Comparison of ENCODE assay signal across 29 cellular contexts in genomic region chr7:47303695-47304453, GRCh38.
DNase-seq lines count a peak whose midpoint lies in the region; ATAC-seq and TF ChIP-seq lines count a peak whose summit lies in the region.
"Had no signal": no experiment of that assay in that cellular context is flagged by ENCODE, and none has a peak within 500 bp of the region (broad histone marks: within the 10 kb centered on the region; RNA-seq: fewer than 3 reads in every experiment).

No MANE protein-coding gene starts in this region.

- H3K4ac ChIP-seq in trophoblast cell (ENCODE audit: low read depth, low read length) = no peak overlapping the region

- no peak overlapping the region for H3K4me2 ChIP-seq in trophoblast cell (ENCODE audit: low read length)
- H3K4me2 ChIP-seq: PC-9 had no signal

- TF ChIP-seq POLR2A in gastroesophageal sphincter (IDR thresholded peaks at IDR 0.05) = no peak
- TF ChIP-seq POLR2A in suprapubic skin (IDR thresholded peaks at IDR 0.05) = no peak

- peaks cover 4% of the 10 kb centered on the region for H3K79me1 ChIP-seq in trophoblast cell (ENCODE audit: low read length)

- H3K36me3 Mint-ChIP-seq in Caco-2 (ENCODE audit: insufficient read depth, unreplicated experiment) = peaks cover 99% of the 10 kb centered on the region
- no peaks in the 10 kb centered on the region for H3K36me3 Mint-ChIP-seq in natural killer cell treated with Interleukin-12 subunit alpha and Interleukin-12 subunit beta and Interleukin-15 and Interleukin-18, amount 100 ng/mL, for 72 hours

- no peak overlapping the region for H3K9ac ChIP-seq in trophoblast cell (ENCODE audit: low read length)

- no peak overlapping the region for H3K23ac ChIP-seq in trophoblast cell (ENCODE audit: low read length)

- no peak overlapping the region for H4K8ac ChIP-seq in trophoblast cell (ENCODE audit: low read depth, low read length)

- TF ChIP-seq EP300 in gastroesophageal sphincter (IDR thresholded peaks at IDR 0.05) (no peak), suprapubic skin (IDR thresholded peaks at IDR 0.05) (no peak)

- BruUV-seq in Caco-2 (replicated peaks; lab: Mats Ljungman, UMichigan) (no TSS peak), Panc1 (replicated peaks; lab: Mats Ljungman, UMichigan) (no TSS peak)

- no peak overlapping the region for H2BK120ac ChIP-seq in trophoblast cell (ENCODE audit: insufficient read depth, low read length, poor library complexity)

- intact Hi-C loops in Caco-2 (cut with micrococcal nuclease; ENCODE audit: unreplicated experiment) = no loop called here
- intact Hi-C loops in Panc1 (cut with micrococcal nuclease; ENCODE audit: unreplicated experiment) = no loop called here

- WGBS in gastroesophageal sphincter (ENCODE audit: low coverage in 1 of 2), 2 donors = 86% methylated on average over 13 to 20 of the region's 22 CpGs
- no CpG with 5 or more reads among the region's 22 CpGs for WGBS in trophoblast cell (ENCODE audit: extremely low coverage, insufficient coverage, insufficient read length)
- WGBS in suprapubic skin = 92% methylated on average over 22 of the region's 22 CpGs

- CTCF ChIA-PET in Caco-2 (lab: Charles Lee) (no interaction called here), Panc1 (lab: Charles Lee) (no interaction called here)

- no peak overlapping the region for H3K14ac ChIP-seq in trophoblast cell (ENCODE audit: low read length)

- TF ChIP-seq CTCF in Caco-2 (IDR thresholded peaks at IDR 0.05; ENCODE audit: insufficient read depth in 1 of 2, low read depth in 1 of 2, low read length in 1 of 2, severe bottlenecking in 1 of 2, unreplicated experiment in 1 of 2) (no peak), Panc1 (IDR thresholded peaks at IDR 0.05) (no peak), gastroesophageal sphincter (IDR thresholded peaks at IDR 0.05) (no peak), suprapubic skin (IDR thresholded peaks at IDR 0.05) (no peak)

- H3K27ac ChIP-seq in Panc1 (ENCODE audit: low read length) = no peak overlapping the region
- peak overlapping the region in 3 of 4 donors; percentile 38 to 61 (median 43) for H3K27ac ChIP-seq in gastroesophageal sphincter
- no peak overlapping the region for H3K27ac ChIP-seq in trophoblast cell (ENCODE audit: low read depth, low read length)
- no peak overlapping the region for H3K27ac ChIP-seq in suprapubic skin
- H3K27ac ChIP-seq: body of pancreas, epithelial cell of prostate, PC-9, SJCRH30 had no signal

- no peaks in the 10 kb centered on the region for H3K4me1 ChIP-seq in Caco-2
- H3K4me1 ChIP-seq in Panc1 (ENCODE audit: control insufficient read depth, insufficient read depth, low read length) = peaks cover 9% of the 10 kb centered on the region
- peaks cover 0 to 3% (median 0%) of the 10 kb centered on the region in 3 donors for H3K4me1 ChIP-seq in gastroesophageal sphincter
- H3K4me1 ChIP-seq in trophoblast cell (ENCODE audit: control insufficient read depth in 1 of 2, insufficient read depth in 2 of 2, low read length in 2 of 2) = peaks cover 5 to 8% of the 10 kb centered on the region in 2 experiments
- H3K4me1 ChIP-seq in suprapubic skin = no peaks in the 10 kb centered on the region
- H3K4me1 ChIP-seq: body of pancreas, SJCRH30 had no signal

- H3K4me3 Mint-ChIP-seq in Caco-2 (ENCODE audit: unreplicated experiment) = no peak overlapping the region
- no peak overlapping the region for H3K4me3 Mint-ChIP-seq in natural killer cell treated with Interleukin-12 subunit alpha and Interleukin-12 subunit beta and Interleukin-15 and Interleukin-18, amount 100 ng/mL, for 72 hours
- H3K4me3 Mint-ChIP-seq: activated CD8-positive, alpha-beta T cell treated with anti-CD3 and anti-CD28 coated beads for 36 hours had no signal

- ATAC-seq in Panc1 (peak; percentile 20; the same call in 1 of the 2 replicates), gastroesophageal sphincter (no peak), GM18502 (IDR thresholded peaks at IDR 0.05; ENCODE audit: poor library complexity, unreplicated experiment) (no peak)
- ATAC-seq in natural killer cell treated with Interleukin-12 subunit alpha and Interleukin-12 subunit beta and Interleukin-15 and Interleukin-18, amount 100 ng/mL, for 72 hours = no peak
- ATAC-seq: activated CD8-positive, alpha-beta T cell treated with anti-CD3 and anti-CD28 coated beads for 36 hours; body of pancreas; HCT116 had no signal

- peak overlapping the region; percentile 11 for H3K18ac ChIP-seq in trophoblast cell (ENCODE audit: low read length)

- H2BK12ac ChIP-seq in trophoblast cell (ENCODE audit: low read length) = no peak overlapping the region

- H4K91ac ChIP-seq in trophoblast cell (ENCODE audit: low read depth, low read length) = no peak overlapping the region

- H3K9me3 ChIP-seq in Caco-2 = no peaks in the 10 kb centered on the region
- H3K9me3 ChIP-seq in Panc1 (ENCODE audit: control insufficient read depth, insufficient read depth, low read depth, low read length) = no peaks in the 10 kb centered on the region
- H3K9me3 ChIP-seq in gastroesophageal sphincter = no peaks in the 10 kb centered on the region
- H3K9me3 ChIP-seq in trophoblast cell (ENCODE audit: insufficient read depth, low read depth, low read length) = peaks cover 3% of the 10 kb centered on the region
- H3K9me3 ChIP-seq in suprapubic skin = no peaks in the 10 kb centered on the region
- H3K9me3 ChIP-seq: body of pancreas, SJCRH30 had no signal

- DNase-seq in Caco-2 (no peak), Panc1 (ENCODE audit: low read depth, low spot score) (no peak), trophoblast cell (peak; percentile 77 to 79), GM19238 (ENCODE audit: insufficient read length, low spot score) (no peak), suprapubic skin (ENCODE audit: low spot score in 2 of 2) (no peak)
- DNase-seq in natural killer cell treated with Interleukin-12 subunit alpha and Interleukin-12 subunit beta and Interleukin-15 and Interleukin-18, amount 100 ng/mL, for 72 hours (ENCODE audit: low spot score) = no peak
- DNase-seq: activated CD4-positive, CD25-positive, alpha-beta regulatory T cell treated with anti-CD3 and anti-CD28 coated beads, Interleukin-2, amount 50 U/mL, for 72 hours; activated CD8-positive, alpha-beta T cell treated with anti-CD3 and anti-CD28 coated beads for 36 hours; activated effector memory CD4-positive, alpha-beta T cell treated with anti-CD3 and anti-CD28 coated beads, Interleukin-2, amount 50 U/mL, for 16 hours; activated T-cell treated with anti-CD3 and anti-CD28 coated beads for 4 hours; body of pancreas; cerebellar nuclear complex; DND-41; effector CD8-positive, alpha-beta T cell; heart left ventricle; kidney glomerular epithelial cell; mammary epithelial cell; NCI-H1092 treated with DMSO at 0.1 percent for 48 hours; NCI-H1930; NCI-H524 treated with DMSO at 0.1 percent for 48 hours; NK-92 treated with Interleukin-12 subunit alpha and Interleukin-12 subunit beta, amount 100 ng/mL, for 24 hours; PC-9; SJCRH30; small intestine; stimulated activated CD4-positive, alpha-beta T cell treated with anti-CD3 and anti-CD28 coated beads, Interleukin-1b, Interleukin-23, amount 100 ng/mL, for 48 hours had no signal

- H4K12ac ChIP-seq in trophoblast cell (ENCODE audit: low read depth, low read length) = peak overlapping the region; percentile 23

- no peaks in the 10 kb centered on the region for H3K27me3 Mint-ChIP-seq in Caco-2 (ENCODE audit: insufficient read depth, unreplicated experiment)
- H3K27me3 Mint-ChIP-seq in natural killer cell treated with Interleukin-12 subunit alpha and Interleukin-12 subunit beta and Interleukin-15 and Interleukin-18, amount 100 ng/mL, for 72 hours = peaks cover 0 to 6% of the 10 kb centered on the region in 2 donors
- H3K27me3 Mint-ChIP-seq: activated CD8-positive, alpha-beta T cell treated with anti-CD3 and anti-CD28 coated beads for 36 hours had no signal

- in situ Hi-C loops in Panc1 (cut with HindIII; ENCODE audit: low pct_unique_long_range_greater_than_20kb, low sequenced_read_pairs) = no loop called here

- POLR2A ChIA-PET in Caco-2 (lab: Charles Lee) (no interaction called here), Panc1 (lab: Charles Lee) (no interaction called here)

- no peak overlapping the region for H2AFZ ChIP-seq in trophoblast cell (ENCODE audit: insufficient read depth, low read length, poor library complexity)
- H2AFZ ChIP-seq: PC-9 had no signal

- H3K4me1 Mint-ChIP-seq in Caco-2 (ENCODE audit: low read depth, unreplicated experiment) = no peaks in the 10 kb centered on the region
- no peaks in the 10 kb centered on the region for H3K4me1 Mint-ChIP-seq in natural killer cell treated with Interleukin-12 subunit alpha and Interleukin-12 subunit beta and Interleukin-15 and Interleukin-18, amount 100 ng/mL, for 72 hours (ENCODE audit: low read depth in 2 of 2)

- no peak overlapping the region for H2BK5ac ChIP-seq in trophoblast cell (ENCODE audit: low read depth, low read length, poor library complexity)

- no peaks in the 10 kb centered on the region for H3K79me2 ChIP-seq in trophoblast cell (ENCODE audit: control insufficient read depth, insufficient read depth, low read length, poor library complexity)

- H2AK5ac ChIP-seq in trophoblast cell (ENCODE audit: low read length) = no peak overlapping the region

- peak overlapping the region; percentile 22 for H3K27ac Mint-ChIP-seq in Caco-2 (ENCODE audit: unreplicated experiment)
- H3K27ac Mint-ChIP-seq in natural killer cell treated with Interleukin-12 subunit alpha and Interleukin-12 subunit beta and Interleukin-15 and Interleukin-18, amount 100 ng/mL, for 72 hours = no peak overlapping the region
- H3K27ac Mint-ChIP-seq: activated CD8-positive, alpha-beta T cell treated with anti-CD3 and anti-CD28 coated beads for 36 hours had no signal

- no peak overlapping the region for H3K4me3 ChIP-seq in Caco-2 (ENCODE audit: low read depth, low read length)
- H3K4me3 ChIP-seq in Panc1 (ENCODE audit: low read depth in 2 of 2, low read length in 2 of 2) = no peak overlapping the region
- no peak overlapping the region for H3K4me3 ChIP-seq in gastroesophageal sphincter
- no peak overlapping the region for H3K4me3 ChIP-seq in trophoblast cell (ENCODE audit: low read depth, low read length)
- no peak overlapping the region for H3K4me3 ChIP-seq in suprapubic skin
- H3K4me3 ChIP-seq: body of pancreas, heart left ventricle, PC-9, SJCRH30 had no signal

- peaks cover 4% of the 10 kb centered on the region for H3K36me3 ChIP-seq in Caco-2 (ENCODE audit: control insufficient read depth, insufficient read depth, low read length)
- H3K36me3 ChIP-seq in Panc1 (ENCODE audit: control insufficient read depth, insufficient read depth, low read length) = peaks cover 57% of the 10 kb centered on the region
- peaks cover 0 to 51% of the 10 kb centered on the region in 2 donors for H3K36me3 ChIP-seq in gastroesophageal sphincter
- H3K36me3 ChIP-seq in trophoblast cell (ENCODE audit: control insufficient read depth in 1 of 2, insufficient read depth in 2 of 2, low read length in 2 of 2) = peaks cover 51 to 60% of the 10 kb centered on the region in 2 experiments
- peaks cover 28% of the 10 kb centered on the region for H3K36me3 ChIP-seq in suprapubic skin

- H3K27me3 ChIP-seq in Caco-2 (replicated peaks; ENCODE audit: control insufficient read depth, insufficient read depth, low read length) = no peaks in the 10 kb centered on the region
- no peaks in the 10 kb centered on the region for H3K27me3 ChIP-seq in Panc1 (ENCODE audit: control insufficient read depth, insufficient read depth, low read length)
- H3K27me3 ChIP-seq in gastroesophageal sphincter = no peaks in the 10 kb centered on the region
- no peaks in the 10 kb centered on the region for H3K27me3 ChIP-seq in trophoblast cell (ENCODE audit: insufficient read depth, low read length)
- H3K27me3 ChIP-seq in suprapubic skin = no peaks in the 10 kb centered on the region
- H3K27me3 ChIP-seq: body of pancreas, heart left ventricle, SJCRH30 had no signal

- no peaks in the 10 kb centered on the region for H3K9me3 Mint-ChIP-seq in Caco-2 (ENCODE audit: unreplicated experiment)
- H3K9me3 Mint-ChIP-seq in natural killer cell treated with Interleukin-12 subunit alpha and Interleukin-12 subunit beta and Interleukin-15 and Interleukin-18, amount 100 ng/mL, for 72 hours = peaks cover 4% of the 10 kb centered on the region

Comparison
In these comparisons a context has a peak if more than half of its experiments do, and no peak if none do; other contexts are left out.
1. DNase-seq: peak in trophoblast cell (2 of 2); none in Caco-2 (0 of 2), Panc1 (single experiment), GM19238 (single experiment), suprapubic skin (0 of 2) and natural killer cell treated with Interleukin-12 subunit alpha and Interleukin-12 subunit beta and Interleukin-15 and Interleukin-18, amount 100 ng/mL, for 72 hours (single experiment).
2. H3K27ac ChIP-seq: peak in gastroesophageal sphincter (3 of 4); none in Panc1 (single experiment), trophoblast cell (single experiment) and suprapubic skin (single experiment).